In the genomic region with DNA sequence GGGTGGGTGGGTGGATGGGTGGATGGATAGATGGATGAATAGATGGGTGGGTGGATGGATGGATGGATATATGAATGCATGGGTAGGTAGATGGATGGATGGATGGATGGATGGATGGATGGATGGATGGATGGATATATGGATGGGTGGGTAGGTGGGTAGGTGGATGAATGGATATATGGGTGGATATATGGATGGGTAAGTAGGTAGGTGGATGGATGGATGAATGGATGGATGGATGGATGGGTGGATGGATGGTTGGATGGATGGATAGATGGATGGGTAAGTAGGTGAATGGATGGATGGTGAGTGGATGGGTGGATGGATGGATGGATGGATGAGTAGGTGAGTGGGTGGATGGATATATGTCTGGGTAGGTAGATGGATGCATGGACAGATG, we compare ENCODE assay signal across 20 cellular contexts.
"Had no signal": no experiment of that assay in that cellular context is flagged by ENCODE, and none has a peak within 500 bp of the region (broad histone marks: within the 10 kb centered on the region; RNA-seq: fewer than 3 reads in every experiment).

No MANE protein-coding gene starts in this region.

- H3K9me3 ChIP-seq: esophagus muscularis mucosa, heart right ventricle, psoas muscle, sigmoid colon, testis, tibial nerve, upper lobe of left lung had no signal

- H3K27ac ChIP-seq: neural progenitor cell, psoas muscle, testis had no signal

- H3K9ac ChIP-seq: neural progenitor cell had no signal

- H3K27me3 ChIP-seq: esophagus muscularis mucosa, heart right ventricle, neural progenitor cell, sigmoid colon, testis, tibial nerve, upper lobe of left lung had no signal

- H3K9me3 Mint-ChIP-seq: dendritic cell treated with granulocyte-macrophage colony-stimulating factor and Interleukin-4, amounts not matched to agents 40 ng/mL and 50 ng/mL, for 4 days; memory B cell; naive B cell; nephron; neural progenitor cell; stimulated activated memory B cell treated with anti-CD40 and anti-IgM and Interleukin-4, amounts not matched to agents 10 μg/mL and 1 μg/mL and 100 μg/mL, for 72 hours had no signal

- H3K4me2 ChIP-seq: neural progenitor cell had no signal

- H3K36me3 ChIP-seq: esophagus muscularis mucosa, heart right ventricle, neural progenitor cell, sigmoid colon, tibial nerve, upper lobe of left lung had no signal

- H2AFZ ChIP-seq: neural progenitor cell had no signal

- H3K36me3 Mint-ChIP-seq: memory B cell; naive B cell; neural progenitor cell; stimulated activated memory B cell treated with anti-CD40 and anti-IgM and Interleukin-4, amounts not matched to agents 10 μg/mL and 1 μg/mL and 100 μg/mL, for 72 hours had no signal

- H3K4me1 Mint-ChIP-seq: memory B cell; naive B cell; stimulated activated memory B cell treated with anti-CD40 and anti-IgM and Interleukin-4, amounts not matched to agents 10 μg/mL and 1 μg/mL and 100 μg/mL, for 72 hours had no signal

- ATAC-seq: left colon; psoas muscle; stimulated activated memory B cell treated with anti-CD40 and anti-IgM and Interleukin-4, amounts not matched to agents 10 μg/mL and 1 μg/mL and 100 μg/mL, for 72 hours; stimulated activated naive CD8-positive, alpha-beta T cell treated with anti-CD3 and anti-CD28 coated beads, Interleukin-15, Interleukin-2, amounts not matched to agents 100 U/mL and 50 U/mL, for 24 hours had no signal

- DNase-seq: cerebellar nuclear complex; effector memory CD4-positive, alpha-beta T cell; left colon; naive B cell; sigmoid colon; stimulated activated CD4-positive, alpha-beta T cell treated with anti-CD3 and anti-CD28 coated beads, Interleukin-2, amount 100 ng/mL, for 24 hours; stimulated activated CD4-positive, alpha-beta T cell treated with anti-CD3 and anti-CD28 coated beads, Interleukin-4, amount 100 ng/mL, for 4 hours; stimulated activated naive CD8-positive, alpha-beta T cell treated with anti-CD3 and anti-CD28 coated beads, Interleukin-15, Interleukin-2, amounts not matched to agents 100 U/mL and 50 U/mL, for 24 hours; testis had no signal

- H3K4me1 ChIP-seq: neural progenitor cell had no signal

- H3K27ac Mint-ChIP-seq: dendritic cell treated with granulocyte-macrophage colony-stimulating factor and Interleukin-4, amounts not matched to agents 40 ng/mL and 50 ng/mL, for 4 days; memory B cell; naive B cell; nephron; neural progenitor cell; stimulated activated memory B cell treated with anti-CD40 and anti-IgM and Interleukin-4, amounts not matched to agents 10 μg/mL and 1 μg/mL and 100 μg/mL, for 72 hours had no signal

- H3K4me3 ChIP-seq: esophagus muscularis mucosa, heart right ventricle, lung, neural progenitor cell, psoas muscle, sigmoid colon, testis, tibial nerve, upper lobe of left lung had no signal

- H3K27me3 Mint-ChIP-seq: stimulated activated memory B cell treated with anti-CD40 and anti-IgM and Interleukin-4, amounts not matched to agents 10 μg/mL and 1 μg/mL and 100 μg/mL, for 72 hours had no signal

- H3K4me3 Mint-ChIP-seq: dendritic cell treated with granulocyte-macrophage colony-stimulating factor and Interleukin-4, amounts not matched to agents 40 ng/mL and 50 ng/mL, for 4 days; memory B cell; naive B cell; nephron; neural progenitor cell; stimulated activated memory B cell treated with anti-CD40 and anti-IgM and Interleukin-4, amounts not matched to agents 10 μg/mL and 1 μg/mL and 100 μg/mL, for 72 hours had no signal
